Comparison of ENCODE assay signal across 16 cellular contexts in genomic region chr10:124535731-124536495, GRCh38.
A peak's percentile ranks its signal among the peaks of the same experiment; 100 is the strongest.
DNase-seq lines count a peak whose midpoint lies in the region; ATAC-seq and TF ChIP-seq lines count a peak whose summit lies in the region.
"Had no signal": no experiment of that assay in that cellular context is flagged by ENCODE, and none has a peak within 500 bp of the region (broad histone marks: within the 10 kb centered on the region; RNA-seq: fewer than 3 reads in every experiment).

No MANE protein-coding gene starts in this region.

- no peak overlapping the region for H3K4me3 Mint-ChIP-seq in activated CD4-positive, alpha-beta memory T cell treated with anti-CD3 and anti-CD28 coated beads for 36 hours
- H3K4me3 Mint-ChIP-seq: activated naive CD8-positive, alpha-beta T cell had no signal

- H3K4me3 ChIP-seq in left ventricle myocardium inferior, result no peak overlapping the region
- H3K4me3 ChIP-seq: ovary, transverse colon had no signal

- no peak for DNase-seq in left ventricle myocardium inferior
- DNase-seq in cardiac septum (ENCODE audit: low spot score), result no peak
- DNase-seq in iPS-NIHi11 (ENCODE audit: low spot score), result peak; percentile 51
- no peak for DNase-seq in globus pallidus (ENCODE audit: low spot score)
- no peak for DNase-seq in activated CD4-positive, alpha-beta memory T cell treated with anti-CD3 and anti-CD28 coated beads for 36 hours
- DNase-seq in HCEC 1CT, result no peak
- DNase-seq: activated CD8-positive, alpha-beta memory T cell treated with anti-CD3 and anti-CD28 coated beads, Interleukin-2, amount 50 U/mL, for 48 hours; DMS 273 treated with DMSO at 0.1 percent for 48 hours; hypothalamus; MM.1S; stimulated activated CD4-positive, alpha-beta T cell treated with anti-CD3 and anti-CD28 coated beads, Interleukin-12 subunit alpha, Interleukin-12 subunit beta, amount 100 ng/mL, for 4 hours; transverse colon had no signal

- H3K27me3 Mint-ChIP-seq in activated CD4-positive, alpha-beta memory T cell treated with anti-CD3 and anti-CD28 coated beads for 36 hours, result no peaks in the 10 kb centered on the region
- H3K27me3 Mint-ChIP-seq: activated naive CD8-positive, alpha-beta T cell had no signal

- TF ChIP-seq POLR2A in Raji (IDR thresholded peaks at IDR 0.05; ENCODE audit: insufficient read depth, low read depth, low read length), result peak; percentile 53; the same call in 1 of the 2 replicates

- no peaks in the 10 kb centered on the region for H3K36me3 Mint-ChIP-seq in activated CD4-positive, alpha-beta memory T cell treated with anti-CD3 and anti-CD28 coated beads for 36 hours
- H3K36me3 Mint-ChIP-seq: activated naive CD8-positive, alpha-beta T cell had no signal

- peaks cover 23% of the 10 kb centered on the region for H3K4me1 ChIP-seq in left ventricle myocardium inferior

- ATAC-seq in GM21515 (IDR thresholded peaks at IDR 0.05; ENCODE audit: unreplicated experiment), result no peak

- POLR2A ChIA-PET in activated CD4-positive, alpha-beta memory T cell treated with anti-CD3 and anti-CD28 coated beads for 36 hours (lab: Charles Lee), result no interaction called here

- H3K27me3 ChIP-seq in left ventricle myocardium inferior (ENCODE audit: low read depth), result no peaks in the 10 kb centered on the region
- H3K27me3 ChIP-seq: ovary, transverse colon had no signal

- CTCF ChIA-PET in activated CD4-positive, alpha-beta memory T cell treated with anti-CD3 and anti-CD28 coated beads for 36 hours (lab: Charles Lee), result interaction anchor here (0.9 to 7.9 kb wide), 4 partner anchors 32 to 295 kb away, joined by 3 to 51 read pairs (median 6); no protein-coding TSS in a partner anchor

- H3K4me1 Mint-ChIP-seq in activated CD4-positive, alpha-beta memory T cell treated with anti-CD3 and anti-CD28 coated beads for 36 hours (ENCODE audit: low read depth), result peaks cover 3% of the 10 kb centered on the region

- no peaks in the 10 kb centered on the region for H3K9me3 ChIP-seq in left ventricle myocardium inferior (replicated peaks)
- H3K9me3 ChIP-seq: ovary, transverse colon had no signal

- H3K27ac ChIP-seq in left ventricle myocardium inferior (replicated peaks), result peak overlapping the region; percentile 37
- H3K27ac ChIP-seq: ovary, transverse colon had no signal

- no peaks in the 10 kb centered on the region for H3K9me3 Mint-ChIP-seq in activated CD4-positive, alpha-beta memory T cell treated with anti-CD3 and anti-CD28 coated beads for 36 hours

- TF ChIP-seq CTCF in left ventricle myocardium inferior (IDR thresholded peaks at IDR 0.05; ENCODE audit: borderline replicate concordance), result no peak

- intact Hi-C loops in left ventricle myocardium inferior (cut with micrococcal nuclease), result loop anchor here (10.0 kb wide), 1 partner anchor 289 kb away; no protein-coding TSS in a partner anchor
- intact Hi-C loops in cardiac septum (cut with DNase I), result no loop called here
- intact Hi-C loops in activated CD4-positive, alpha-beta memory T cell treated with anti-CD3 and anti-CD28 coated beads for 36 hours (cut with micrococcal nuclease), result loop anchor here (10.0 kb wide), 1 partner anchor 529 kb away; no protein-coding TSS in a partner anchor

- H3K36me3 ChIP-seq in left ventricle myocardium inferior, result no peaks in the 10 kb centered on the region
- H3K36me3 ChIP-seq: ovary, transverse colon had no signal

- no peak overlapping the region for H3K27ac Mint-ChIP-seq in activated CD4-positive, alpha-beta memory T cell treated with anti-CD3 and anti-CD28 coated beads for 36 hours
- H3K27ac Mint-ChIP-seq: activated naive CD8-positive, alpha-beta T cell had no signal
